ENCODE assay signal across 15 cellular contexts in genomic region chr17:80296221-80296620, GRCh38.
"Had no signal": no experiment of that assay in that cellular context is flagged by ENCODE, and none has a peak within 500 bp of the region (broad histone marks: within the 10 kb centered on the region; RNA-seq: fewer than 3 reads in every experiment).

No MANE protein-coding gene starts in this region.

- H3K27me3 ChIP-seq: breast epithelium, right lobe of liver, upper lobe of left lung had no signal

- DNase-seq: activated CD4-positive, alpha-beta memory T cell treated with anti-CD3 and anti-CD28 coated beads for 36 hours; activated CD8-positive, alpha-beta memory T cell treated with anti-CD3 and anti-CD28 coated beads, Interleukin-2, amount 50 U/mL, for 4 hours; aorta; foreskin melanocyte; head of caudate nucleus; nucleus accumbens; stimulated activated CD4-positive, alpha-beta T cell treated with anti-CD3 and anti-CD28 coated beads, Interleukin-1b, Interleukin-23, amount 100 ng/mL, for 48 hours; stimulated activated naive B cell treated with anti-CD40 and anti-IgM and Interleukin-4, amounts not matched to agents 10 μg/mL and 1 μg/mL and 100 μg/mL, for 72 hours; upper lobe of left lung had no signal

- H3K9me3 ChIP-seq: psoas muscle, right lobe of liver, upper lobe of left lung had no signal

- H3K36me3 ChIP-seq: breast epithelium had no signal

- H3K4me3 ChIP-seq: breast epithelium, psoas muscle, right lobe of liver, upper lobe of left lung had no signal

- H3K9me3 Mint-ChIP-seq: activated CD4-positive, alpha-beta memory T cell treated with anti-CD3 and anti-CD28 coated beads for 36 hours; T-helper 2 cell treated with Interferon-gamma antibody and Interleukin-4, amounts not matched to agents 5 μg/mL and 100 μg/mL, for 36 hours had no signal

- H3K4me3 Mint-ChIP-seq: activated CD4-positive, alpha-beta memory T cell treated with anti-CD3 and anti-CD28 coated beads for 36 hours; activated naive CD8-positive, alpha-beta T cell; mesothelial cell of epicardium; stimulated activated naive B cell treated with anti-CD40 and anti-IgM and Interleukin-4, amounts not matched to agents 10 μg/mL and 1 μg/mL and 100 μg/mL, for 72 hours; T-helper 2 cell treated with Interferon-gamma antibody and Interleukin-4, amounts not matched to agents 5 μg/mL and 100 μg/mL, for 36 hours had no signal

- ATAC-seq: psoas muscle; right lobe of liver; stimulated activated naive B cell treated with anti-CD40 and anti-IgM and Interleukin-4, amounts not matched to agents 10 μg/mL and 1 μg/mL and 100 μg/mL, for 72 hours had no signal

- H3K27ac Mint-ChIP-seq: activated CD4-positive, alpha-beta memory T cell treated with anti-CD3 and anti-CD28 coated beads for 36 hours; activated naive CD8-positive, alpha-beta T cell; mesothelial cell of epicardium; stimulated activated naive B cell treated with anti-CD40 and anti-IgM and Interleukin-4, amounts not matched to agents 10 μg/mL and 1 μg/mL and 100 μg/mL, for 72 hours had no signal

- H3K27ac ChIP-seq: breast epithelium, psoas muscle, right lobe of liver, upper lobe of left lung had no signal

- H3K27me3 Mint-ChIP-seq: activated CD4-positive, alpha-beta memory T cell treated with anti-CD3 and anti-CD28 coated beads for 36 hours; activated naive CD8-positive, alpha-beta T cell; stimulated activated naive B cell treated with anti-CD40 and anti-IgM and Interleukin-4, amounts not matched to agents 10 μg/mL and 1 μg/mL and 100 μg/mL, for 72 hours had no signal

- H3K4me1 ChIP-seq: breast epithelium, psoas muscle, upper lobe of left lung had no signal

- H3K4me1 Mint-ChIP-seq: mesothelial cell of epicardium; stimulated activated naive B cell treated with anti-CD40 and anti-IgM and Interleukin-4, amounts not matched to agents 10 μg/mL and 1 μg/mL and 100 μg/mL, for 72 hours had no signal
